ENCODE assay signal across 1 cellular context in the genomic region with DNA sequence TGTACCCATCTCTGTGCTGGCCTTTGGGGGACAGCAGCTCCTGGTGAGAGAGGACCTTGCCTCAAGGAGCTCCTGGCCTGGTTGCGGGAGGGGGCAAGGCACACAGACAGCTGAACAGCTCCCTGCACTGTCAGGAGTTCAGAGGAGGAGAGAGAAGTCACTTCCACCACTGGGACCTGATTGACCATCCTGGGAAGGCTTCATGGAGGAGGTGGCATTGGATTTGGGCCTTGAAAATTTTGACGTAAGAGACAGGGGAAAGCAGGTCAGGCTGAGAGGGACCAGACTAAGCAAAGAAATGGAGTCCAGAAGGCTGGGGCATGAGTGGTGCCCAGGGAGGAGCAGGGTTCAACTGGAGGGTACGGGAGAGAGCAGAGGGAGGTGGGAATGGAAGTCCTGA.
TF ChIP-seq lines count a peak whose summit lies in the region.

No MANE protein-coding gene starts in this region.

TF ChIP-seq in HepG2, 621 proteins besides CTCF, POLR2A, EP300 and RAD21:
- peak; percentile 25; the same call in 1 of the 2 replicates for TF ChIP-seq ZMYM3 (CRISPR knock-in tag; IDR thresholded peaks at IDR 0.05)
- TF ChIP-seq EZH2 (conservative IDR thresholded peaks at IDR 0.05; ENCODE audit: low read depth, low read length), result no peak
- TF ChIP-seq ZFP36 (IDR thresholded peaks at IDR 0.05; ENCODE audit: borderline replicate concordance, low read depth, low read length, partially characterized antibody), result peak; percentile 62
